8 cellular contexts compared by ENCODE assay signal in the genomic region with DNA sequence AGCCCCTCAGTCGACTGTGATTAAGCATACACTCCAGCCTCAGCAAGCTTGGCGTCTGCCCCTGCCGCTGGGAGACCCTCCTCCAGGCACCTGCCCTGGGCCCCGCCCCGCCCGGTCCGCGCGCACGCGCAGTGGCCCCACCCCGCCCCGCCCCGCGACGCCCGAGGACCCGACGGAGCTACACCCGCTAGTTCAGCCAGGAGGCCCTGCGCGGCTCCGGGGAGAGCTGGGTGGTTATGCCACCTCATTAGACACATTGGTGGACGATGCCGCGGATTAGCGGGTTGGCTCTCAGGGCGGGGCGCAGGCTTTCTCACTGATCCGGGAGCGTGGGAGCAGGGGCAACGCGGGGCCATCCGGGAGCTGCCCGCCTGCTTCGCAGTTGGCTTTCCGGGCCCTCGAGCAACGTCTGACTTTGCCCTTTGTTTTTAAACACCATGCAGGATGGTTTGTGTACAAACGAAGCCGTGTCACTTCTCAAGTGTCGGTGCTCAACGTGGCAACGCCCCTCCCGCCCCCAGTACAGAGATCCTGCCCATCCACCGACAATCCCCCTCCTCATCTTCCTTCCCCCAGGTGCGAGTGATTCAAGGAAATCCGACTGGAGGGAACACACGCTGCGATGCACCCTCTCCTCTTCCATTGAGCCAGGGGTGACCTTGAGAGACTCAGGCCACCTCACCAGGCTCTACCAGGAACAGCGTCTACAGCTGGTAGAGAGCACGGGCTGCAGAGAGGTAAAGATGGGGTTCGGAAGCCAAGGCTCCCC.
DNase-seq lines count a peak whose midpoint lies in the region; ATAC-seq and TF ChIP-seq lines count a peak whose summit lies in the region.

No MANE protein-coding gene starts in this region.

- peak; percentile 14 for TF ChIP-seq CTCF in chondrocyte (IDR thresholded peaks at IDR 0.05)

- peaks cover 5% of the 10 kb centered on the region for H3K9me3 Mint-ChIP-seq in activated CD4-positive, alpha-beta T cell treated with anti-CD3 and anti-CD28 coated beads, Interleukin-2, amount 10 ng/mL, durations not matched to agents 24 days and 14 days
- H3K9me3 Mint-ChIP-seq in chondrocyte (ENCODE audit: low read depth), result peaks cover 7% of the 10 kb centered on the region

- intact Hi-C loops in activated CD4-positive, alpha-beta T cell treated with anti-CD3 and anti-CD28 coated beads, Interleukin-2, amount 10 ng/mL, durations not matched to agents 24 days and 14 days (cut with micrococcal nuclease), result loop anchor here (2.0 kb wide), 1 partner anchor 18 kb away; no protein-coding TSS in a partner anchor

- ATAC-seq in GM19351 (IDR thresholded peaks at IDR 0.05; ENCODE audit: unreplicated experiment) (peak; percentile 84), left lobe of liver (peak; percentile 68)

- H3K27ac Mint-ChIP-seq in activated CD4-positive, alpha-beta T cell treated with anti-CD3 and anti-CD28 coated beads, Interleukin-2, amount 10 ng/mL, durations not matched to agents 24 days and 14 days, result peak overlapping the region; percentile 92
- H3K27ac Mint-ChIP-seq in chondrocyte (ENCODE audit: unreplicated experiment), result no peak overlapping the region

- peak; percentile 17 for DNase-seq in NCI-H128 (lab: John Stamatoyannopoulos, UW; ENCODE audit: unreplicated experiment)
- DNase-seq in activated CD4-positive, alpha-beta T cell treated with anti-CD3 and anti-CD28 coated beads, Interleukin-2, amount 10 ng/mL, durations not matched to agents 24 days and 14 days, result peak; percentile 91
- DNase-seq in chondrocyte (ENCODE audit: low spot score), result no peak
- no peak for DNase-seq in left lobe of liver (ENCODE audit: low spot score)
- peak; percentile 71 for DNase-seq in stimulated activated CD4-positive, alpha-beta T cell treated with anti-CD3 and anti-CD28 coated beads, Interleukin-4, amount 100 ng/mL, for 1 hour
- DNase-seq in ACHN, result no peak
- no peak for DNase-seq in SKM-1 treated with dmso at 0.1 percent for 144 hours (lab: John Stamatoyannopoulos, UW; ENCODE audit: unreplicated experiment)

- peak overlapping the region; percentile 89 for H3K4me3 Mint-ChIP-seq in activated CD4-positive, alpha-beta T cell treated with anti-CD3 and anti-CD28 coated beads, Interleukin-2, amount 10 ng/mL, durations not matched to agents 24 days and 14 days
- H3K4me3 Mint-ChIP-seq in chondrocyte (ENCODE audit: unreplicated experiment), result peak overlapping the region; percentile 67

- H3K4me1 Mint-ChIP-seq in activated CD4-positive, alpha-beta T cell treated with anti-CD3 and anti-CD28 coated beads, Interleukin-2, amount 10 ng/mL, durations not matched to agents 24 days and 14 days, result peaks cover 18% of the 10 kb centered on the region
- peaks cover 9% of the 10 kb centered on the region for H3K4me1 Mint-ChIP-seq in chondrocyte (ENCODE audit: low read depth)

- H3K27me3 Mint-ChIP-seq in activated CD4-positive, alpha-beta T cell treated with anti-CD3 and anti-CD28 coated beads, Interleukin-2, amount 10 ng/mL, durations not matched to agents 24 days and 14 days, result no peaks in the 10 kb centered on the region
- H3K27me3 Mint-ChIP-seq in chondrocyte (ENCODE audit: low read depth), result peaks cover 2% of the 10 kb centered on the region

- in situ Hi-C loops in ACHN (cut with HindIII; ENCODE audit: low pct_ligation_motif_present, low pct_unique_long_range_greater_than_20kb, low sequenced_read_pairs), result no loop called here

- no peaks in the 10 kb centered on the region for H3K36me3 Mint-ChIP-seq in activated CD4-positive, alpha-beta T cell treated with anti-CD3 and anti-CD28 coated beads, Interleukin-2, amount 10 ng/mL, durations not matched to agents 24 days and 14 days (ENCODE audit: low read depth)
- peaks cover 2% of the 10 kb centered on the region for H3K36me3 Mint-ChIP-seq in chondrocyte (ENCODE audit: low read depth)

Comparison
In these comparisons a context has a peak if more than half of its experiments do, and no peak if none do; other contexts are left out.
1. DNase-seq: peak in NCI-H128 (single experiment), activated CD4-positive, alpha-beta T cell treated with anti-CD3 and anti-CD28 coated beads, Interleukin-2, amount 10 ng/mL, durations not matched to agents 24 days and 14 days (single experiment) and stimulated activated CD4-positive, alpha-beta T cell treated with anti-CD3 and anti-CD28 coated beads, Interleukin-4, amount 100 ng/mL, for 1 hour (single experiment); none in chondrocyte (single experiment), left lobe of liver (single experiment), ACHN (single experiment) and SKM-1 treated with dmso at 0.1 percent for 144 hours (single experiment).